8 cellular contexts compared by ENCODE assay signal in genomic region chr13:113724780-113725315, GRCh38. TPM values are rescaled to one million over a fixed set of nuclear protein-coding genes. Genes with fewer than 3 reads are reported as not detected.
DNase-seq lines count a peak whose midpoint lies in the region; ATAC-seq, FAIRE-seq and TF ChIP-seq lines count a peak whose summit lies in the region.

No MANE protein-coding gene starts in this region.

- intact Hi-C loops in activated naive CD4-positive, alpha-beta T cell treated with anti-CD3 and anti-CD28 coated beads for 36 hours (cut with micrococcal nuclease): no loop called here
- intact Hi-C loops in pancreas (cut with DNase I): no loop called here

- H3K27ac Mint-ChIP-seq in activated naive CD4-positive, alpha-beta T cell treated with anti-CD3 and anti-CD28 coated beads for 36 hours: peak overlapping the region; percentile 47

- H3K27me3 Mint-ChIP-seq in activated naive CD4-positive, alpha-beta T cell treated with anti-CD3 and anti-CD28 coated beads for 36 hours (ENCODE audit: low read depth): peaks cover 11% of the 10 kb centered on the region

- H3K4me3 ChIP-seq in AG10803 (ENCODE audit: low read length) (peak overlapping the region; percentile 53), pancreas (peak overlapping the region; percentile 14 to 49 (median 30)), thymus (ENCODE audit: low read length) (peak overlapping the region; percentile 56)

- peak overlapping the region; percentile 78 for H3K4me3 Mint-ChIP-seq in activated naive CD4-positive, alpha-beta T cell treated with anti-CD3 and anti-CD28 coated beads for 36 hours

- ATAC-seq in HG03521 (IDR thresholded peaks at IDR 0.05; ENCODE audit: unreplicated experiment) (peak; percentile 75), pancreas (peak; percentile 88 to 98 (median 96))

- no peak for FAIRE-seq in pancreas (lab: Jason Lieb, UNC)

- 2% methylated on average over 34 to 36 of the region's 36 CpGs for WGBS in pancreas, 2 donors
- 5% methylated on average over 36 of the region's 36 CpGs for WGBS in thymus

- H3K4me1 ChIP-seq in pancreas (no peaks in the 10 kb centered on the region), thymus (ENCODE audit: control insufficient read depth, insufficient read depth, low read length) (no peaks in the 10 kb centered on the region)

- H3K27ac ChIP-seq in pancreas: peak overlapping the region in 3 of 4 donors; percentile 40 to 58 (median 48)
- peak overlapping the region; percentile 52 for H3K27ac ChIP-seq in thymus (ENCODE audit: low read depth)

- H3K4me1 Mint-ChIP-seq in activated naive CD4-positive, alpha-beta T cell treated with anti-CD3 and anti-CD28 coated beads for 36 hours (ENCODE audit: low read depth): peaks cover 6% of the 10 kb centered on the region

- no peaks in the 10 kb centered on the region for H3K36me3 ChIP-seq in pancreas
- H3K36me3 ChIP-seq in thymus (ENCODE audit: control insufficient read depth, insufficient read depth): no peaks in the 10 kb centered on the region

- TF ChIP-seq CTCF in AG10803 (conservative IDR thresholded peaks at IDR 0.05; ENCODE audit: low read length) (peak; percentile 63), pancreas (IDR thresholded peaks at IDR 0.05) (peak; percentile 71 to 83 (median 80))

- DNase-seq in AG10803 (ENCODE audit: low read depth): peak; percentile 54
- peak; percentile 48 for DNase-seq in GM19240 (ENCODE audit: insufficient read length, low spot score)
- DNase-seq in RPMI8226: peak; percentile 85
- DNase-seq in activated naive CD4-positive, alpha-beta T cell treated with anti-CD3 and anti-CD28 coated beads for 36 hours: peak; percentile 91
- peak; percentile 66 for DNase-seq in glomerular visceral epithelial cell (ENCODE audit: extremely low spot score)
- DNase-seq in pancreas: peak; percentile 76 to 92 (median 84)

- H3K36me3 Mint-ChIP-seq in activated naive CD4-positive, alpha-beta T cell treated with anti-CD3 and anti-CD28 coated beads for 36 hours (ENCODE audit: low read depth): no peaks in the 10 kb centered on the region

- CTCF ChIA-PET in activated naive CD4-positive, alpha-beta T cell treated with anti-CD3 and anti-CD28 coated beads for 36 hours (lab: Charles Lee): interaction anchor here (0.6 kb wide), 1 partner anchor 54 kb away, joined by 4 read pairs; no protein-coding TSS in a partner anchor

- H3K9me3 ChIP-seq in pancreas (no peaks in the 10 kb centered on the region), thymus (ENCODE audit: control insufficient read depth) (no peaks in the 10 kb centered on the region)

- no peaks in the 10 kb centered on the region for H3K9me3 Mint-ChIP-seq in activated naive CD4-positive, alpha-beta T cell treated with anti-CD3 and anti-CD28 coated beads for 36 hours

- H3K27me3 ChIP-seq in pancreas (no peaks in the 10 kb centered on the region), thymus (ENCODE audit: control insufficient read depth, insufficient read depth) (peaks cover 4% of the 10 kb centered on the region)

RNA-seq across cellular contexts. Expression of gene TMEM255B, which starts 34.2 kb away (rescaled TPM):
- 1 to 10 TPM; 1.1 TPM for total RNA-seq in activated naive CD4-positive, alpha-beta T cell treated with anti-CD3 and anti-CD28 coated beads for 36 hours
- total RNA-seq in pancreas: 1 to 10 TPM; 1.8 to 8.1 (median 3.5) TPM
- 10 to 100 TPM; 13.6 to 17.9 TPM for polyA plus RNA-seq in pancreas
- 7.2 TPM for polyA plus RNA-seq in thymus

RNA-seq across cellular contexts. Expression of gene GRK1, which starts 57.8 kb away (rescaled TPM):
- under 1 TPM in 1 of 2 experiments, not detected in 1; 0.10 TPM for total RNA-seq in activated naive CD4-positive, alpha-beta T cell treated with anti-CD3 and anti-CD28 coated beads for 36 hours
- not detected for total RNA-seq in pancreas
- under 1 TPM; 0.02 to 0.04 TPM for polyA plus RNA-seq in pancreas
- polyA plus RNA-seq in thymus: 0.11 TPM

Comparison
In these comparisons a context has a peak if more than half of its experiments do, and no peak if none do; other contexts are left out.
1. Peak in every context shown above with its lines: DNase-seq, ATAC-seq, H3K4me3 ChIP-seq and H3K27ac ChIP-seq.